In genomic region chr18:74373428-74373827, GRCh38 we compare ENCODE assay signal across 17 cellular contexts. TPM values are rescaled to one million over a fixed set of nuclear protein-coding genes. Genes with fewer than 3 reads are reported as not detected.
DNase-seq lines count a peak whose midpoint lies in the region; ATAC-seq and TF ChIP-seq lines count a peak whose summit lies in the region.
"Had no signal": no experiment of that assay in that cellular context is flagged by ENCODE, and none has a peak within 500 bp of the region (broad histone marks: within the 10 kb centered on the region; RNA-seq: fewer than 3 reads in every experiment).

No MANE protein-coding gene starts in this region.

- no peaks in the 10 kb centered on the region for H3K9me3 Mint-ChIP-seq in activated T-cell treated with anti-CD3 and anti-CD28 coated beads, Interleukin-2, amount 50 U/mL, for 72 hours
- no peaks in the 10 kb centered on the region for H3K9me3 Mint-ChIP-seq in HFFc6

- no peak overlapping the region for H3K27ac Mint-ChIP-seq in activated T-cell treated with anti-CD3 and anti-CD28 coated beads, Interleukin-2, amount 50 U/mL, for 72 hours
- H3K27ac Mint-ChIP-seq in HFFc6, result no peak overlapping the region
- H3K27ac Mint-ChIP-seq: progenitor cell of endocrine pancreas had no signal

- intact Hi-C loops in esophagus muscularis mucosa (cut with DNase I), result no loop called here

- H3K27me3 ChIP-seq in Peyer's patch (no peaks in the 10 kb centered on the region), esophagus muscularis mucosa (no peaks in the 10 kb centered on the region)

- peaks cover 17% of the 10 kb centered on the region for H3K27me3 Mint-ChIP-seq in activated T-cell treated with anti-CD3 and anti-CD28 coated beads, Interleukin-2, amount 50 U/mL, for 72 hours (ENCODE audit: low read depth)
- H3K27me3 Mint-ChIP-seq in HFFc6 (ENCODE audit: insufficient read depth), result peaks cover 21% of the 10 kb centered on the region

- H3K4me1 ChIP-seq in Peyer's patch (peaks cover 0 to 5% (median 0%) of the 10 kb centered on the region in 4 donors), esophagus muscularis mucosa (peaks cover 0 to 8% (median 0%) of the 10 kb centered on the region in 4 donors)

- H3K9me3 ChIP-seq in Peyer's patch (no peaks in the 10 kb centered on the region), esophagus muscularis mucosa (no peaks in the 10 kb centered on the region)

- H3K4me3 Mint-ChIP-seq in activated T-cell treated with anti-CD3 and anti-CD28 coated beads, Interleukin-2, amount 50 U/mL, for 72 hours, result peak overlapping the region; percentile 4 to 27
- H3K4me3 Mint-ChIP-seq in HFFc6, result no peak overlapping the region

- H3K36me3 Mint-ChIP-seq in activated T-cell treated with anti-CD3 and anti-CD28 coated beads, Interleukin-2, amount 50 U/mL, for 72 hours (ENCODE audit: insufficient read depth in 2 of 2), result no peaks in the 10 kb centered on the region
- H3K36me3 Mint-ChIP-seq in HFFc6 (ENCODE audit: low read depth), result no peaks in the 10 kb centered on the region

- TF ChIP-seq CTCF in Peyer's patch (IDR thresholded peaks at IDR 0.05), result no peak
- no peak for TF ChIP-seq CTCF in esophagus muscularis mucosa (IDR thresholded peaks at IDR 0.05)
- no peak for TF ChIP-seq CTCF in HFFc6 (IDR thresholded peaks at IDR 0.05)

- 85% methylated on average over 8 of the region's 8 CpGs for WGBS in esophagus muscularis mucosa

- TF ChIP-seq POLR2A in Peyer's patch (IDR thresholded peaks at IDR 0.05) (no peak), esophagus muscularis mucosa (IDR thresholded peaks at IDR 0.05; ENCODE audit: low read depth) (no peak)

- no peak for TF ChIP-seq EP300 in esophagus muscularis mucosa (IDR thresholded peaks at IDR 0.05)

- H3K4me1 Mint-ChIP-seq in activated T-cell treated with anti-CD3 and anti-CD28 coated beads, Interleukin-2, amount 50 U/mL, for 72 hours (ENCODE audit: low read depth), result peaks cover 80% of the 10 kb centered on the region
- no peaks in the 10 kb centered on the region for H3K4me1 Mint-ChIP-seq in HFFc6 (ENCODE audit: low read depth)

- H3K27ac ChIP-seq in Peyer's patch (peak overlapping the region in 1 of 4 donors; percentile 23), esophagus muscularis mucosa (replicated peaks in 1 of 4) (no peak overlapping the region)

- H3K36me3 ChIP-seq in Peyer's patch (no peaks in the 10 kb centered on the region), esophagus muscularis mucosa (no peaks in the 10 kb centered on the region)

- ATAC-seq in activated T-cell treated with anti-CD3 and anti-CD28 coated beads, Interleukin-2, amount 50 U/mL, for 72 hours (replicated peaks in 1 of 2), result peak; percentile 75 to 83
- ATAC-seq: PC-3, SK-N-SH treated with all-trans-retinoic acid at 6 μM for 48 hours had no signal

- in situ Hi-C loops in G401 (cut with HindIII; ENCODE audit: low sequenced_read_pairs), result no loop called here

- DNase-seq in activated CD8-positive, alpha-beta memory T cell treated with anti-CD3 and anti-CD28 coated beads for 1 hour (ENCODE audit: extremely low read depth in 1 of 2, low read depth in 1 of 2), result peak; percentile 9 to 24
- DNase-seq in activated CD8-positive, alpha-beta memory T cell treated with anti-CD3 and anti-CD28 coated beads, Interleukin-2, amount 50 U/mL, for 4 hours, result no peak
- DNase-seq in Peyer's patch (peak in 2 of 3 donors; percentile 37 to 59), esophagus muscularis mucosa (ENCODE audit: extremely low spot score) (peak; percentile 45), amygdala (lab: John Stamatoyannopoulos, UW) (no peak), HFFc6 (no peak), G401 (ENCODE audit: low spot score) (no peak)
- DNase-seq in activated T-cell treated with anti-CD3 and anti-CD28 coated beads, Interleukin-2, amount 50 U/mL, for 72 hours, result peak; percentile 10 to 43
- DNase-seq: hippocampal formation, Kasumi-1, left cardiac atrium, NCI-H187, NCI-H524 treated with DMSO at 0.1 percent for 48 hours, PC-3 had no signal

- no peak overlapping the region for H3K4me3 ChIP-seq in Peyer's patch
- H3K4me3 ChIP-seq in esophagus muscularis mucosa, result no peak overlapping the region

RNA-seq across cellular contexts. Expression of gene C18orf63, which starts 57.8 kb away (rescaled TPM):
- total RNA-seq in Peyer's patch (not detected), esophagus muscularis mucosa (not detected)
- not detected for total RNA-seq in activated T-cell treated with anti-CD3 and anti-CD28 coated beads, Interleukin-2, amount 50 U/mL, for 72 hours
- not detected for total RNA-seq in HFFc6 (2021; fragmentation: NEBNext Ultra II Directional; extraction: Animal tissue kit (Norgen Biotek cat#: 25700))
- total RNA-seq in G401 (2014; rRNA removed; shearing (Covaris generic)), result not detected in 2 replicates
- total RNA-seq: dermis microvascular lymphatic vessel endothelial cell, left cardiac atrium, PC-3, progenitor cell of endocrine pancreas had no signal

Comparison
In these comparisons a context has a peak if more than half of its experiments do, and no peak if none do; other contexts are left out.
1. DNase-seq: peak in activated CD8-positive, alpha-beta memory T cell treated with anti-CD3 and anti-CD28 coated beads for 1 hour (2 of 2), Peyer's patch (2 of 3), activated T-cell treated with anti-CD3 and anti-CD28 coated beads, Interleukin-2, amount 50 U/mL, for 72 hours (2 of 2) and esophagus muscularis mucosa (single experiment); none in activated CD8-positive, alpha-beta memory T cell treated with anti-CD3 and anti-CD28 coated beads, Interleukin-2, amount 50 U/mL, for 4 hours (single experiment), amygdala (0 of 56), HFFc6 (single experiment) and G401 (single experiment).